In the genomic region with DNA sequence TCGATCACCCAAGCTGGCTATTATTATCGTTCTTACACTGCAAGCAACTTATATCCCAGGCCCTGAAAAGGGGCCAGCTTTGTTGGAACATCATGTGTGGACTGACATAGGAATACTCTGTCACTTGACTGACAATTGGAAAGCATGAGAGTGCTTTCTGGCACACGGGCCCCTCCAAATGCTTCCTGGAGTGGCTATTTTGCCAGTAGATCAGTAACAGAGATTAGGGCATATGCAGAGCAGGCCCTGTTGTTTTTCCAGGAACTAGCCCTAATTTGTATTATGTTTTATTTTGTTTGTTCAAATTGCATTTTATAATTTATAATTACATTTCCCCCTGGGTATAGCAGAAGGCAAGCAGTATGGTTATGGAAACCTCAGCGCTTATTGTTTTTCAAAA, we compare ENCODE assay signal across 18 cellular contexts.
DNase-seq lines count a peak whose midpoint lies in the region; ATAC-seq, FAIRE-seq and TF ChIP-seq lines count a peak whose summit lies in the region.
"Had no signal": no experiment of that assay in that cellular context is flagged by ENCODE, and none has a peak within 500 bp of the region (broad histone marks: within the 10 kb centered on the region; RNA-seq: fewer than 3 reads in every experiment).

No MANE protein-coding gene starts in this region.

- peak; percentile 47 for DNase-seq in BE2C
- peak; percentile 63 for DNase-seq in NCI-H446 treated with DMSO at 0.1 percent for 48 hours (lab: John Stamatoyannopoulos, UW)
- no peak for DNase-seq in K562 (ENCODE audit: extremely low read depth in 1 of 4, low spot score in 3 of 4)
- DNase-seq in gastrocnemius medialis, result no peak
- no peak for DNase-seq in sciatic nerve (ENCODE audit: low spot score)
- DNase-seq in AML-193 (lab: John Stamatoyannopoulos, UW), result no peak
- DNase-seq: Calu3; CD4-positive, CD25-positive, alpha-beta regulatory T cell; DMS153; DMS79 treated with DMSO at 0.1 percent for 48 hours; EL; H9 had no signal

- no peak for TF ChIP-seq CTCF in BE2C (IDR thresholded peaks at IDR 0.05; ENCODE audit: low read depth, low read length)
- TF ChIP-seq CTCF in K562 (IDR thresholded peaks at IDR 0.05 in 2 of 3, conservative IDR thresholded peaks at IDR 0.05 in 1 of 3; ENCODE audit: insufficient read depth in 2 of 3, low read depth in 1 of 3, low read length in 3 of 3), result no peak
- no peak for TF ChIP-seq CTCF in gastrocnemius medialis (IDR thresholded peaks at IDR 0.05 in 4 of 5, conservative IDR thresholded peaks at IDR 0.05 in 1 of 5)

- no TSS peak for BruUV-seq in K562 (replicated peaks; lab: Mats Ljungman, UMichigan)

- POLR2A ChIA-PET in K562 (lab: Yijun Ruan, JAX), result no interaction called here

- no peak for TF ChIP-seq EP300 in K562 (IDR thresholded peaks at IDR 0.05; ENCODE audit: low read length)

- 1% methylated on average over 4 of the region's 4 CpGs for WGBS in K562 (ENCODE audit: insufficient coverage, low coverage, missing lambda C conversion rate)

- H3K9me3 ChIP-seq in BE2C (no peaks in the 10 kb centered on the region), K562 (replicated peaks; ENCODE audit: control insufficient read depth, insufficient read depth, low read depth, low read length) (no peaks in the 10 kb centered on the region), gastrocnemius medialis (no peaks in the 10 kb centered on the region)
- H3K9me3 ChIP-seq: A549, BLaER1 had no signal

- H3K4me1 ChIP-seq in BE2C, result peaks cover 25% of the 10 kb centered on the region
- H3K4me1 ChIP-seq in K562 (replicated peaks in 1 of 2; ENCODE audit: control insufficient read depth in 2 of 2, insufficient read depth in 2 of 2, low read length in 2 of 2), result no peaks in the 10 kb centered on the region
- H3K4me1 ChIP-seq in gastrocnemius medialis, result peaks cover 26 to 30% of the 10 kb centered on the region in 2 donors
- H3K4me1 ChIP-seq: BLaER1 had no signal

- no peak overlapping the region for H3K4me3 ChIP-seq in BE2C (ENCODE audit: low read depth, low read length)
- no peak overlapping the region for H3K4me3 ChIP-seq in K562
- no peak overlapping the region for H3K4me3 ChIP-seq in gastrocnemius medialis
- H3K4me3 ChIP-seq: A549, BLaER1, GM23338 had no signal

- intact Hi-C loops in K562 (cut with micrococcal nuclease), result no loop called here
- intact Hi-C loops in gastrocnemius medialis (cut with DNase I; ENCODE audit: low total_unique reads), result no loop called here
- intact Hi-C loops in sciatic nerve (cut with DNase I), result no loop called here

- H2AFZ ChIP-seq in K562 (ENCODE audit: low read depth, low read length), result 0 out of 2 replicates have a peak overlapping the region, but pooled peaks have one; percentile 24
- H2AFZ ChIP-seq: GM23338 had no signal

- H3K36me3 ChIP-seq in BE2C (no peaks in the 10 kb centered on the region), K562 (ENCODE audit: control insufficient read depth, insufficient read depth, low read length) (no peaks in the 10 kb centered on the region), gastrocnemius medialis (no peaks in the 10 kb centered on the region)
- H3K36me3 ChIP-seq: BLaER1 had no signal

- no peaks in the 10 kb centered on the region for H3K9me1 ChIP-seq in K562 (ENCODE audit: control insufficient read depth, insufficient read depth, low read length)

- TF ChIP-seq RAD21 in K562 (CRISPR knock-in tag; conservative IDR thresholded peaks at IDR 0.05 in 1 of 2, IDR thresholded peaks at IDR 0.05 in 1 of 2), result no peak

- CTCF ChIA-PET in K562 (lab: Yijun Ruan, JAX; ENCODE audit: low intra/inter-chr PET ratio), result no interaction called here

- in situ Hi-C loops in K562 (cut with MboI), result no loop called here
- in situ Hi-C loops in gastrocnemius medialis (cut with MboI; ENCODE audit: low sequenced_read_pairs in 4 of 4), result no loop called here

- no peaks in the 10 kb centered on the region for H3K79me2 ChIP-seq in K562 (ENCODE audit: control insufficient read depth, insufficient read depth, low read length)

- H3K27ac ChIP-seq in K562 (ENCODE audit: extremely low read depth, low read depth, low read length), result no peak overlapping the region
- peak overlapping the region in 3 of 4 donors; percentile 0 to 59 (median 41) for H3K27ac ChIP-seq in gastrocnemius medialis
- H3K27ac ChIP-seq: A549, BLaER1 had no signal

- TF ChIP-seq POLR2A in K562 (conservative IDR thresholded peaks at IDR 0.05) (no peak), gastrocnemius medialis (IDR thresholded peaks at IDR 0.05) (no peak)

- H3K9ac ChIP-seq in K562 (ENCODE audit: insufficient read depth in 1 of 2, low read depth in 2 of 2, low read length in 2 of 2), result no peak overlapping the region
- H3K9ac ChIP-seq: BLaER1 had no signal

- H3K27me3 ChIP-seq in BE2C (no peaks in the 10 kb centered on the region), K562 (ENCODE audit: control insufficient read depth in 2 of 2, insufficient read depth in 2 of 2, low read length in 2 of 2) (no peaks in the 10 kb centered on the region), gastrocnemius medialis (no peaks in the 10 kb centered on the region)
- H3K27me3 ChIP-seq: BLaER1 had no signal

- ATAC-seq in K562, result no peak
- peak; percentile 23 to 57 for ATAC-seq in gastrocnemius medialis
- no peak for ATAC-seq in sciatic nerve
- ATAC-seq in GM18498 (IDR thresholded peaks at IDR 0.05; ENCODE audit: unreplicated experiment), result no peak
- ATAC-seq: A549, GM23338 had no signal

- no peaks in the 10 kb centered on the region for H4K20me1 ChIP-seq in K562 (replicated peaks; ENCODE audit: control insufficient read depth, insufficient read depth, low read length)
- H4K20me1 ChIP-seq: BLaER1 had no signal

- FAIRE-seq in K562 (lab: Jason Lieb, UNC), result no peak
- FAIRE-seq: A549, G401.6, GM12891 had no signal

- H3K4me2 ChIP-seq in K562 (ENCODE audit: insufficient read depth, low read length), result no peak overlapping the region
- H3K4me2 ChIP-seq: A549, BLaER1, GM23338 had no signal

TF ChIP-seq in K562, 482 proteins besides CTCF, POLR2A, EP300 and RAD21 (continues in another document):
- TF ChIP-seq FOSL1 (tag; conservative IDR thresholded peaks at IDR 0.05) (no peak), NEUROD1 (IDR thresholded peaks at IDR 0.05; ENCODE audit: borderline replicate concordance, low read depth, low read length, partially characterized antibody) (no peak), ZFP1 (CRISPR knock-in tag; IDR thresholded peaks at IDR 0.05) (no peak), ATF1 (CRISPR knock-in tag; IDR thresholded peaks at IDR 0.05) (no peak), ATF1 (tag; IDR thresholded peaks at IDR 0.05) (no peak), BRD4 (IDR thresholded peaks at IDR 0.05) (no peak), ZNF584 (CRISPR knock-in tag; IDR thresholded peaks at IDR 0.05; ENCODE audit: low read depth) (no peak), BDP1 (IDR thresholded peaks at IDR 0.05; ENCODE audit: insufficient read depth, insufficient read length) (no peak), MYNN (IDR thresholded peaks at IDR 0.05) (no peak), MYNN (CRISPR knock-in tag; IDR thresholded peaks at IDR 0.05) (no peak), NR3C1 (CRISPR knock-in tag; IDR thresholded peaks at IDR 0.05) (no peak), RUNX1 (IDR thresholded peaks at IDR 0.05; ENCODE audit: low read depth) (no peak), EZH2 (IDR thresholded peaks at IDR 0.05; ENCODE audit: borderline replicate concordance, low read depth, low read length) (no peak), RBM22 (IDR thresholded peaks at IDR 0.05; ENCODE audit: low read depth, low read length, poor library complexity, severe bottlenecking) (no peak), LCOR (CRISPR knock-in tag; IDR thresholded peaks at IDR 0.05) (no peak), ZC3H8 (IDR thresholded peaks at IDR 0.05) (no peak), HMG20B (CRISPR knock-in tag; IDR thresholded peaks at IDR 0.05) (no peak), MCM5 (IDR thresholded peaks at IDR 0.05; ENCODE audit: low read depth) (no peak), ZNF282 (CRISPR knock-in tag; IDR thresholded peaks at IDR 0.05) (no peak)

Comparison
In these comparisons a context has a peak if more than half of its experiments do, and no peak if none do; other contexts are left out.
1. DNase-seq: peak in BE2C (single experiment) and NCI-H446 treated with DMSO at 0.1 percent for 48 hours (single experiment); none in K562 (0 of 4), gastrocnemius medialis (0 of 2), sciatic nerve (single experiment) and AML-193 (0 of 2).
2. ATAC-seq: peak in gastrocnemius medialis (2 of 2); none in K562 (single experiment), sciatic nerve (single experiment) and GM18498 (single experiment).